ENCODE assay signal across 27 cellular contexts in genomic region chr5:36982146-36982545, GRCh38.
DNase-seq lines count a peak whose midpoint lies in the region; ATAC-seq, FAIRE-seq and TF ChIP-seq lines count a peak whose summit lies in the region.
"Had no signal": no experiment of that assay in that cellular context is flagged by ENCODE, and none has a peak within 500 bp of the region (broad histone marks: within the 10 kb centered on the region; RNA-seq: fewer than 3 reads in every experiment).

No MANE protein-coding gene starts in this region.

- H3K36me3 Mint-ChIP-seq in astrocyte (ENCODE audit: low read depth, unreplicated experiment): peaks cover 3% of the 10 kb centered on the region
- H3K36me3 Mint-ChIP-seq in activated CD4-positive, alpha-beta memory T cell treated with anti-CD3 and anti-CD28 coated beads, Interleukin-2, amount 10 ng/mL, durations not matched to agents 7 days and 5 days (ENCODE audit: low read depth): peaks cover 48% of the 10 kb centered on the region

- 0 out of 2 replicates have a peak, but pooled peaks cover 4% of the 10 kb centered on the region for H3K9me1 ChIP-seq in IMR-90 (ENCODE audit: insufficient read depth, low read length)

- H3K27ac ChIP-seq in IMR-90 (ENCODE audit: insufficient read depth, low read length) (no peak overlapping the region), astrocyte (ENCODE audit: low read depth, low read length) (no peak overlapping the region)
- H3K27ac ChIP-seq: breast epithelium, skin epidermis had no signal

- TF ChIP-seq POLR2A in IMR-90 (IDR thresholded peaks at IDR 0.05; ENCODE audit: low read depth, low read length): no peak

- H3K79me2 ChIP-seq in astrocyte (ENCODE audit: insufficient read depth, low read length): peaks cover 69% of the 10 kb centered on the region

- H3K9ac ChIP-seq in IMR-90 (ENCODE audit: low read depth, low read length) (no peak overlapping the region), astrocyte (ENCODE audit: low read length) (no peak overlapping the region)

- H4K5ac ChIP-seq in IMR-90 (ENCODE audit: low read depth, low read length): no peak overlapping the region

- CTCF ChIA-PET in IMR-90 (lab: Yijun Ruan, JAX): no interaction called here
- CTCF ChIA-PET in activated CD4-positive, alpha-beta memory T cell treated with anti-CD3 and anti-CD28 coated beads, Interleukin-2, amount 10 ng/mL, durations not matched to agents 7 days and 5 days (lab: Charles Lee): no interaction called here

- H3K56ac ChIP-seq in IMR-90 (ENCODE audit: extremely low read depth, insufficient read depth, low read length): no peak overlapping the region

- H2BK15ac ChIP-seq in IMR-90 (ENCODE audit: low read depth, low read length): no peak overlapping the region

- no peak overlapping the region for H2BK20ac ChIP-seq in IMR-90 (ENCODE audit: low read depth, low read length)

- TF ChIP-seq CTCF in AG10803 (conservative IDR thresholded peaks at IDR 0.05; ENCODE audit: low read length) (no peak), IMR-90 (conservative IDR thresholded peaks at IDR 0.05; ENCODE audit: low read depth, low read length) (no peak), astrocyte (IDR thresholded peaks at IDR 0.05; ENCODE audit: insufficient read depth, low read depth, low read length) (no peak)

- ATAC-seq in IMR-90 (ENCODE audit: low read depth) (no peak), HG03139 (IDR thresholded peaks at IDR 0.05; ENCODE audit: unreplicated experiment) (no peak)
- ATAC-seq: stimulated activated naive CD8-positive, alpha-beta T cell treated with anti-CD3 and anti-CD28 coated beads, Interleukin-15, amount 100 ng/mL, for 72 hours had no signal

- H2AK9ac ChIP-seq in IMR-90 (replicated peaks; ENCODE audit: low read depth, low read length, poor library complexity): no peak overlapping the region

- intact Hi-C loops in IMR-90 (cut with micrococcal nuclease): no loop called here

- no peak overlapping the region for H3K23ac ChIP-seq in IMR-90 (ENCODE audit: low read depth, low read length)

- POLR2A ChIA-PET in IMR-90 (lab: Charles Lee; ENCODE audit: unreplicated experiment): interaction anchor here (0.6 kb wide), 1 partner anchor 1846 kb away, joined by 3 read pairs; no protein-coding TSS in a partner anchor
- POLR2A ChIA-PET in activated CD4-positive, alpha-beta memory T cell treated with anti-CD3 and anti-CD28 coated beads, Interleukin-2, amount 10 ng/mL, durations not matched to agents 7 days and 5 days (lab: Charles Lee): no interaction called here

- H3K4me3 Mint-ChIP-seq in astrocyte (ENCODE audit: unreplicated experiment): no peak overlapping the region
- H3K4me3 Mint-ChIP-seq in activated CD4-positive, alpha-beta memory T cell treated with anti-CD3 and anti-CD28 coated beads, Interleukin-2, amount 10 ng/mL, durations not matched to agents 7 days and 5 days: no peak overlapping the region
- H3K4me3 Mint-ChIP-seq: B cell; nephron progenitor cell; stimulated activated naive CD8-positive, alpha-beta T cell treated with anti-CD3 and anti-CD28 coated beads, Interleukin-15, amount 100 ng/mL, for 72 hours; type B pancreatic cell had no signal

- no peak overlapping the region for H2BK5ac ChIP-seq in IMR-90 (ENCODE audit: low read depth, low read length, poor library complexity, severe bottlenecking)

- H3K9me3 ChIP-seq in IMR-90 (ENCODE audit: control insufficient read depth, insufficient read depth, low read length) (no peaks in the 10 kb centered on the region), astrocyte (ENCODE audit: insufficient read depth, low read depth, low read length) (no peaks in the 10 kb centered on the region)

- in situ Hi-C loops in IMR-90 (cut with MboI; ENCODE audit: low sequenced_read_pairs): no loop called here

- H3K27me3 Mint-ChIP-seq in astrocyte (ENCODE audit: low read depth, unreplicated experiment): no peaks in the 10 kb centered on the region
- H3K27me3 Mint-ChIP-seq in activated CD4-positive, alpha-beta memory T cell treated with anti-CD3 and anti-CD28 coated beads, Interleukin-2, amount 10 ng/mL, durations not matched to agents 7 days and 5 days: no peaks in the 10 kb centered on the region
- H3K27me3 Mint-ChIP-seq: B cell; stimulated activated naive CD8-positive, alpha-beta T cell treated with anti-CD3 and anti-CD28 coated beads, Interleukin-15, amount 100 ng/mL, for 72 hours; type B pancreatic cell had no signal

- H4K20me1 ChIP-seq in IMR-90 (ENCODE audit: insufficient read depth, low read length) (peaks cover 13% of the 10 kb centered on the region; the same call in 1 of the 2 replicates), astrocyte (ENCODE audit: insufficient read depth, low read length) (peaks cover 24% of the 10 kb centered on the region)

- H3K27me3 ChIP-seq in IMR-90 (ENCODE audit: control insufficient read depth, insufficient read depth, low read length): no peaks in the 10 kb centered on the region
- no peaks in the 10 kb centered on the region for H3K27me3 ChIP-seq in astrocyte (ENCODE audit: insufficient read depth, low read length)
- H3K27me3 ChIP-seq: breast epithelium, MG63 had no signal

- H3K4me1 ChIP-seq in IMR-90 (ENCODE audit: control insufficient read depth, insufficient read depth, low read length) (no peaks in the 10 kb centered on the region; the same call in 1 of the 2 replicates), astrocyte (ENCODE audit: insufficient read depth, low read length) (peaks cover 3% of the 10 kb centered on the region)
- H3K4me1 ChIP-seq: breast epithelium had no signal

- no peak overlapping the region for H3K4ac ChIP-seq in IMR-90 (ENCODE audit: low read depth, low read length)

- no peak overlapping the region for H2AFZ ChIP-seq in IMR-90 (replicated peaks; ENCODE audit: low read length, poor library complexity)
- H2AFZ ChIP-seq in astrocyte (ENCODE audit: low read depth, low read length): no peak overlapping the region

- DNase-seq in AG10803 (ENCODE audit: low read depth): peak; percentile 8
- DNase-seq in IMR-90: peak; percentile 74
- DNase-seq in astrocyte (ENCODE audit: low read depth): peak; percentile 70
- DNase-seq in iris pigment epithelial cell (ENCODE audit: low read depth): peak; percentile 48
- DNase-seq in stimulated activated naive CD4-positive, alpha-beta T cell treated with Interleukin-2 at 50 U/mL for 16 hours (lab: John Stamatoyannopoulos, UW): no peak
- no peak for DNase-seq in GOT3 (lab: John Stamatoyannopoulos, UW)
- no peak for DNase-seq in activated CD4-positive, alpha-beta memory T cell treated with anti-CD3 and anti-CD28 coated beads, Interleukin-2, amount 10 ng/mL, durations not matched to agents 7 days and 5 days
- DNase-seq: 8988T; activated CD4-positive, alpha-beta T cell treated with anti-CD3 and anti-CD28 coated beads for 48 hours; MG63; midbrain; NCI-H146; NCI-H2171 treated with DMSO at 0.1 percent for 48 hours; NCI-H748 treated with DMSO at 0.1 percent for 48 hours; nephron progenitor cell; posterior cingulate gyrus; SIG-M5; stimulated activated CD4-positive, alpha-beta T cell treated with anti-CD3 and anti-CD28 coated beads, Interleukin-4, amount 100 ng/mL, for 1 hour; stimulated activated naive CD8-positive, alpha-beta T cell treated with anti-CD3 and anti-CD28 coated beads, Interleukin-15, amount 100 ng/mL, for 72 hours; T-helper 1 cell had no signal

- H2BK120ac ChIP-seq in IMR-90 (ENCODE audit: low read depth, low read length): no peak overlapping the region

- no peak overlapping the region for H3K18ac ChIP-seq in IMR-90 (ENCODE audit: low read depth, low read length)

- H3K4me3 ChIP-seq in AG10803 (ENCODE audit: low read length) (no peak overlapping the region), IMR-90 (ENCODE audit: insufficient read depth, low read depth, low read length) (no peak overlapping the region), astrocyte (ENCODE audit: insufficient read depth, low read depth, low read length) (no peak overlapping the region)
- H3K4me3 ChIP-seq: breast epithelium, MG63, skin epidermis had no signal

- H3K4me2 ChIP-seq in IMR-90 (ENCODE audit: low read depth, low read length) (no peak overlapping the region), astrocyte (ENCODE audit: low read length) (peak overlapping the region; percentile 5)

- no CpG with 5 or more reads among the region's 1 CpG for WGBS in IMR-90 (ENCODE audit: extremely low coverage in 2 of 2, insufficient read length in 1 of 2), 2 experiments

- H3K36me3 ChIP-seq in IMR-90 (ENCODE audit: control insufficient read depth, insufficient read depth, low read length) (peaks cover 5% of the 10 kb centered on the region), astrocyte (ENCODE audit: insufficient read depth, low read length) (peaks cover 11% of the 10 kb centered on the region)
- H3K36me3 ChIP-seq: breast epithelium had no signal

- TF ChIP-seq RAD21 in IMR-90 (IDR thresholded peaks at IDR 0.05; ENCODE audit: low read length): no peak

- no peak overlapping the region for H3K27ac Mint-ChIP-seq in astrocyte (ENCODE audit: unreplicated experiment)
- no peak overlapping the region for H3K27ac Mint-ChIP-seq in activated CD4-positive, alpha-beta memory T cell treated with anti-CD3 and anti-CD28 coated beads, Interleukin-2, amount 10 ng/mL, durations not matched to agents 7 days and 5 days
- H3K27ac Mint-ChIP-seq: activated T-helper 2 cell treated with anti-CD3 and anti-CD28 coated beads, Interferon-gamma antibody, Interleukin-2, Interleukin-4, amounts not matched to agents 10 μg/mL and 5 μg/mL and 100 μg/mL, durations not matched to agents 14 hours and 24 hours and 36 hours; B cell; nephron progenitor cell; stimulated activated naive CD8-positive, alpha-beta T cell treated with anti-CD3 and anti-CD28 coated beads, Interleukin-15, amount 100 ng/mL, for 72 hours; type B pancreatic cell had no signal

- no TSS peak for BruUV-seq in IMR-90 (replicated peaks; lab: Mats Ljungman, UMichigan)

- H3K79me1 ChIP-seq in IMR-90 (ENCODE audit: low read depth in 1 of 2, low read length in 2 of 2): peaks cover 19 to 29% of the 10 kb centered on the region in 2 experiments

- peaks cover 2% of the 10 kb centered on the region for H3K9me3 Mint-ChIP-seq in astrocyte (ENCODE audit: unreplicated experiment)
- peaks cover 10% of the 10 kb centered on the region for H3K9me3 Mint-ChIP-seq in activated CD4-positive, alpha-beta memory T cell treated with anti-CD3 and anti-CD28 coated beads, Interleukin-2, amount 10 ng/mL, durations not matched to agents 7 days and 5 days

- no peak overlapping the region for H3K14ac ChIP-seq in IMR-90 (replicated peaks; ENCODE audit: low read depth, low read length)

- H2AK5ac ChIP-seq in IMR-90 (ENCODE audit: low read depth, low read length): no peak overlapping the region

- dilution Hi-C loops in IMR-90 (cut with HindIII; ENCODE audit: low sequenced_read_pairs, unreplicated experiment): no loop called here

- peaks cover 5% of the 10 kb centered on the region for H3K4me1 Mint-ChIP-seq in astrocyte (ENCODE audit: low read depth, unreplicated experiment)
- peaks cover 11% of the 10 kb centered on the region for H3K4me1 Mint-ChIP-seq in activated CD4-positive, alpha-beta memory T cell treated with anti-CD3 and anti-CD28 coated beads, Interleukin-2, amount 10 ng/mL, durations not matched to agents 7 days and 5 days
- H3K4me1 Mint-ChIP-seq: nephron progenitor cell had no signal

- no peak overlapping the region for H4K91ac ChIP-seq in IMR-90 (ENCODE audit: insufficient read depth, low read depth, low read length)

- H4K8ac ChIP-seq in IMR-90 (ENCODE audit: low read depth in 2 of 2, low read length in 2 of 2): no peak overlapping the region

- peak; percentile 29 for FAIRE-seq in astrocyte (lab: Jason Lieb, UNC)
- FAIRE-seq: endometrium had no signal

TF ChIP-seq in IMR-90, 13 proteins besides CTCF, POLR2A, EP300 and RAD21 (continues in another document):
- no peak for TF ChIP-seq FOS (IDR thresholded peaks at IDR 0.05; ENCODE audit: low read depth, low read length)

Comparison
In these comparisons a context has a peak if more than half of its experiments do, and no peak if none do; other contexts are left out.
1. DNase-seq: peak in AG10803 (single experiment), IMR-90 (single experiment), astrocyte (single experiment) and iris pigment epithelial cell (single experiment); none in stimulated activated naive CD4-positive, alpha-beta T cell treated with Interleukin-2 at 50 U/mL for 16 hours (single experiment), GOT3 (single experiment) and activated CD4-positive, alpha-beta memory T cell treated with anti-CD3 and anti-CD28 coated beads, Interleukin-2, amount 10 ng/mL, durations not matched to agents 7 days and 5 days (single experiment).